ENCODE assay signal across 11 cellular contexts in the genomic region with DNA sequence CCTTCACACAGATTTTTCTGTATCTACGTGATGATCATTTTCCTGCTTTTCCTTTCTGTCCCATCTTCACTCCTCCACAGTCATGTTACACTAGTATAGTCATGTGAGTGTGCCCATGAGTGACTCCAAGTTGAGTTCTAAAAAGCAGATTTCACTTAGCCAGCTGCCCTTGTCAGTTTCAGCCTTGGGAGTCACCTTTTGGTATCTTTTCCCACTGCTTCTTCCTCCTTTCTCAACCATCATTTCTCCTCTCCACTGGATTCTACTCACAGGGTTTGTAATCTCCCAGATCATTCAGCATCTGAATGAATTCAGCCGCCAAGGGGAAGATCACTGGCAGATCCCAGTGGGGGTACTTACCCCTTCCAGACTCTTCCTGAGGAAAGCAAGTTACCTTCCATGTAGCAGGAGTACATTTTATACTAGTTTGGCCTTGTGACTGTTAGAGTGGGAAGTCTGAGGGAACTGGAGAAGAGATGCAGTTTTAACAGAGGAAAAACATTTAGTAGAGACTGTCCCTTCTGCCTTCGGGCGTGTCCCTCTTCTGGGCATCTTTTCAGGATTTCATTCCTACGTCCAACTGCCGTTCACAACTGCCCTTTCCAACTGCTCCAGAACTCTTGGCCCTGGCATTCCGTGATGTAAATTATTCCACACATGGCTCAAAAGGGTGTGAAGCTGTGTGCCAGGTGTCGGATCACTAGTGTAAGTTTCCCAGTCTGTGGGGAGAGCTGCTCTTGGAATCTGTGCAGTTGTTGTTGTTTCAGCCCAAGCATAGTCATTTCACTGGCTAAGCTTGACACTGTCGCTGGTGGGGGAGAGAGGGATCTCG. TPM values are rescaled to one million over a fixed set of nuclear protein-coding genes. Genes with fewer than 3 reads are reported as not detected.
DNase-seq lines count a peak whose midpoint lies in the region; ATAC-seq and TF ChIP-seq lines count a peak whose summit lies in the region.
"Had no signal": no experiment of that assay in that cellular context is flagged by ENCODE, and none has a peak within 500 bp of the region (broad histone marks: within the 10 kb centered on the region; RNA-seq: fewer than 3 reads in every experiment).

No MANE protein-coding gene starts in this region.

- H3K27ac Mint-ChIP-seq in CD8-positive, alpha-beta memory T cell: peak overlapping the region in 6 of 8 donors; percentile 9 to 74 (median 41)
- H3K27ac Mint-ChIP-seq in activated naive CD8-positive, alpha-beta T cell treated with anti-CD3 and anti-CD28 coated beads for 36 hours: peak overlapping the region; percentile 13
- no peak overlapping the region for H3K27ac Mint-ChIP-seq in Calu3 (ENCODE audit: unreplicated experiment)
- H3K27ac Mint-ChIP-seq: type B pancreatic cell had no signal

- TF ChIP-seq CTCF in sigmoid colon (IDR thresholded peaks at IDR 0.05) (no peak), Calu3 (IDR thresholded peaks at IDR 0.05; ENCODE audit: unreplicated experiment) (no peak)

- BruUV-seq in Calu3 (replicated peaks; lab: Mats Ljungman, UMichigan): no TSS peak

- H3K36me3 ChIP-seq in CD8-positive, alpha-beta memory T cell (ENCODE audit: insufficient read depth, low read length): peaks cover 5% of the 10 kb centered on the region
- peaks cover 10% of the 10 kb centered on the region for H3K36me3 ChIP-seq in iPS-20b (ENCODE audit: insufficient read depth, low read depth, low read length)
- peaks cover 0 to 35% (median 17%) of the 10 kb centered on the region in 4 donors for H3K36me3 ChIP-seq in sigmoid colon

- ATAC-seq in GM21381 (IDR thresholded peaks at IDR 0.05; ENCODE audit: unreplicated experiment) (no peak), GM21528 (IDR thresholded peaks at IDR 0.05; ENCODE audit: low FRiP score, unreplicated experiment) (no peak)

- 68% methylated on average over 10 of the region's 10 CpGs for WGBS in sigmoid colon, 2 donors

- H3K4me1 Mint-ChIP-seq in CD8-positive, alpha-beta memory T cell: peaks cover 28 to 43% (median 41%) of the 10 kb centered on the region in 3 donors
- peaks cover 30% of the 10 kb centered on the region for H3K4me1 Mint-ChIP-seq in activated naive CD8-positive, alpha-beta T cell treated with anti-CD3 and anti-CD28 coated beads for 36 hours
- H3K4me1 Mint-ChIP-seq in Calu3 (ENCODE audit: low read depth, unreplicated experiment): no peaks in the 10 kb centered on the region

- TF ChIP-seq EP300 in sigmoid colon (IDR thresholded peaks at IDR 0.05): no peak

- no peak overlapping the region for H3K4me3 Mint-ChIP-seq in CD8-positive, alpha-beta memory T cell
- H3K4me3 Mint-ChIP-seq in activated naive CD8-positive, alpha-beta T cell treated with anti-CD3 and anti-CD28 coated beads for 36 hours: no peak overlapping the region
- no peak overlapping the region for H3K4me3 Mint-ChIP-seq in Calu3 (ENCODE audit: low read depth, unreplicated experiment)
- H3K4me3 Mint-ChIP-seq: type B pancreatic cell had no signal

- H3K36me3 Mint-ChIP-seq in CD8-positive, alpha-beta memory T cell: peaks cover 0 to 33% (median 7%) of the 10 kb centered on the region in 3 donors
- peaks cover 5% of the 10 kb centered on the region for H3K36me3 Mint-ChIP-seq in activated naive CD8-positive, alpha-beta T cell treated with anti-CD3 and anti-CD28 coated beads for 36 hours
- peaks cover 6% of the 10 kb centered on the region for H3K36me3 Mint-ChIP-seq in Calu3 (ENCODE audit: insufficient read depth, unreplicated experiment)
- H3K36me3 Mint-ChIP-seq: type B pancreatic cell had no signal

- no peaks in the 10 kb centered on the region for H3K9me3 ChIP-seq in CD8-positive, alpha-beta memory T cell (ENCODE audit: low read length)
- H3K9me3 ChIP-seq in iPS-20b (ENCODE audit: insufficient read depth, low read depth, low read length) (no peaks in the 10 kb centered on the region), sigmoid colon (no peaks in the 10 kb centered on the region)

- H3K27me3 ChIP-seq in CD8-positive, alpha-beta memory T cell (ENCODE audit: insufficient read depth, low read length, poor library complexity, severe bottlenecking): no peaks in the 10 kb centered on the region
- no peaks in the 10 kb centered on the region for H3K27me3 ChIP-seq in iPS-20b (ENCODE audit: insufficient read depth, low read length)
- no peaks in the 10 kb centered on the region for H3K27me3 ChIP-seq in sigmoid colon

- peaks cover 15% of the 10 kb centered on the region for H3K4me1 ChIP-seq in CD8-positive, alpha-beta memory T cell (ENCODE audit: insufficient read depth, low read length)
- H3K4me1 ChIP-seq in iPS-20b (ENCODE audit: insufficient read depth, low read length): peaks cover 30% of the 10 kb centered on the region
- peaks cover 0 to 37% (median 21%) of the 10 kb centered on the region in 4 donors for H3K4me1 ChIP-seq in sigmoid colon

- TF ChIP-seq POLR2A in sigmoid colon (IDR thresholded peaks at IDR 0.05): no peak

- intact Hi-C loops in sigmoid colon (cut with DNase I) (loop anchor here (2.0 to 5.0 kb wide), 2 partner anchors 33 to 74 kb away; a partner anchor contains a TSS), Calu3 (cut with micrococcal nuclease; ENCODE audit: unreplicated experiment) (no loop called here)

- DNase-seq in CD8-positive, alpha-beta memory T cell: no peak
- DNase-seq in activated naive CD8-positive, alpha-beta T cell treated with anti-CD3 and anti-CD28 coated beads for 36 hours: no peak
- peak; percentile 68 for DNase-seq in sigmoid colon
- no peak for DNase-seq in NCI-H226
- no peak for DNase-seq in Calu3
- DNase-seq: activated CD4-positive, alpha-beta T cell treated with anti-CD3 and anti-CD28 coated beads for 1 hour; stimulated activated CD4-positive, alpha-beta T cell treated with anti-CD3 and anti-CD28 coated beads, Interleukin-12 subunit alpha, Interleukin-12 subunit beta, amount 100 ng/mL, for 4 hours had no signal

- no peak overlapping the region for H3K4me3 ChIP-seq in CD8-positive, alpha-beta memory T cell (ENCODE audit: low read length)
- 0 out of 2 replicates have a peak overlapping the region, but pooled peaks have one; percentile 9 for H3K4me3 ChIP-seq in iPS-20b (ENCODE audit: low read length)
- peak overlapping the region in 3 of 4 donors; percentile 12 to 23 (median 17) for H3K4me3 ChIP-seq in sigmoid colon

- no peak overlapping the region for H3K27ac ChIP-seq in CD8-positive, alpha-beta memory T cell (ENCODE audit: low read depth, low read length)
- H3K27ac ChIP-seq in iPS-20b (ENCODE audit: low read length) (no peak overlapping the region), sigmoid colon (peak overlapping the region; percentile 69 to 82 (median 78))

- CTCF ChIA-PET in CD8-positive, alpha-beta memory T cell (lab: Charles Lee): no interaction called here
- CTCF ChIA-PET in Calu3 (lab: Charles Lee): no interaction called here

- H3K9me3 Mint-ChIP-seq in CD8-positive, alpha-beta memory T cell: no peaks in the 10 kb centered on the region
- no peaks in the 10 kb centered on the region for H3K9me3 Mint-ChIP-seq in activated naive CD8-positive, alpha-beta T cell treated with anti-CD3 and anti-CD28 coated beads for 36 hours
- H3K9me3 Mint-ChIP-seq in Calu3 (ENCODE audit: low read depth, unreplicated experiment): no peaks in the 10 kb centered on the region
- H3K9me3 Mint-ChIP-seq: type B pancreatic cell had no signal

- POLR2A ChIA-PET in CD8-positive, alpha-beta memory T cell (lab: Charles Lee): interaction anchor here (1.2 kb wide), 1 partner anchor 50 kb away, joined by 4 read pairs; no protein-coding TSS in a partner anchor

- H3K9ac ChIP-seq in iPS-20b (ENCODE audit: low read depth, low read length): peak overlapping the region; percentile 1; the same call in 1 of the 2 replicates

- H3K27me3 Mint-ChIP-seq in CD8-positive, alpha-beta memory T cell: no peaks in the 10 kb centered on the region
- H3K27me3 Mint-ChIP-seq in activated naive CD8-positive, alpha-beta T cell treated with anti-CD3 and anti-CD28 coated beads for 36 hours: no peaks in the 10 kb centered on the region
- H3K27me3 Mint-ChIP-seq in Calu3 (ENCODE audit: unreplicated experiment): no peaks in the 10 kb centered on the region
- H3K27me3 Mint-ChIP-seq: type B pancreatic cell had no signal

RNA-seq across cellular contexts. Expression of a gene that starts 38.9 kb away (rescaled TPM):
- total RNA-seq in CD8-positive, alpha-beta memory T cell: 10 to 100 TPM; 15.9 to 16.8 TPM
- 6.8 TPM for polyA plus RNA-seq in CD8-positive, alpha-beta memory T cell
- 10 to 100 TPM; 10.6 to 10.7 TPM for total RNA-seq in activated naive CD8-positive, alpha-beta T cell treated with anti-CD3 and anti-CD28 coated beads for 36 hours
- 10 to 100 TPM; 13.6 to 18.5 (median 17.4) TPM for total RNA-seq in sigmoid colon
- 1 to 10 TPM; 4.6 to 7.8 (median 4.8) TPM for polyA plus RNA-seq in sigmoid colon
- 17.6 and 19.2 TPM in 2 replicates for total RNA-seq in Calu3 (2022)

RNA-seq across cellular contexts. Expression of a gene that starts 58.7 kb away (rescaled TPM):
- total RNA-seq in CD8-positive, alpha-beta memory T cell: 100 to 1,000 TPM; 199 to 200 TPM
- polyA plus RNA-seq in CD8-positive, alpha-beta memory T cell: 95.0 TPM
- total RNA-seq in activated naive CD8-positive, alpha-beta T cell treated with anti-CD3 and anti-CD28 coated beads for 36 hours: 100 to 1,000 TPM; 193 to 200 TPM
- total RNA-seq in sigmoid colon: 10 to 100 TPM; 67.6 to 79.0 (median 75.7) TPM
- 10 to 100 TPM; 30.6 to 58.9 (median 38.1) TPM for polyA plus RNA-seq in sigmoid colon
- total RNA-seq in Calu3 (2022): 144 and 154 TPM in 2 replicates

Comparison
In these comparisons a context has a peak if more than half of its experiments do, and no peak if none do; other contexts are left out.
1. H3K27ac ChIP-seq: peak in sigmoid colon (4 of 4); none in CD8-positive, alpha-beta memory T cell (single experiment) and iPS-20b (single experiment).